8 cellular contexts compared by ENCODE assay signal in the genomic region with DNA sequence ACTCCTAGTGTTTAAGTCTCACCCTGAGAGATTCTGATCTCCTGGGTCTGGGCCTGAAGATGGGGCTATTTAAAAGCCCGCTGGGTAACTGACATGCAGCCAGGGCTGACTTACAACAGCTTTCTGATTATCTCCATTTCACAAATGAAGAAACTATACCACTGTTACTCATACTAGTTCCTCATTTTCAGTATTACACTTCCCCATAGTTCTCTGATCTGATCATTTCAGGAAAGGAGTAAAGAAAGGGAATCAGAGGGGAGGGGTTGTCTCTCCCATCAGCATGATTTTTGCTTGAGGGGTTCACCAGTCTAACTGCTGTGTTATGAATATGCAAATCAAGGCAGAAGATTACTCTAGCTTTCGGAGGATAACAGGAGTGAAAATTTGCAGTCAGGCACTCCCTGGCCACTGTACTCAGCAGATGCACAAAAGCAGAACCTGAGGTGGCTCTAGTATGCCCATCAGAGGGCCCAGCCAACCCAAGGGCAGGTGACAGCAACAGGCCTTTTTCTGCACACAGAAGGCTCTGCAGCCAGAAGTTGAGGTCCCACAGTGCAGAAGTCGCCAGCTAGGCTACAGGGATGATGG. TPM values are rescaled to one million over a fixed set of nuclear protein-coding genes. Genes with fewer than 3 reads are reported as not detected.
DNase-seq lines count a peak whose midpoint lies in the region; ATAC-seq, FAIRE-seq and TF ChIP-seq lines count a peak whose summit lies in the region.

No MANE protein-coding gene starts in this region.

- ATAC-seq in GM19467 (IDR thresholded peaks at IDR 0.05; ENCODE audit: unreplicated experiment) (peak; percentile 55), HG03442 (IDR thresholded peaks at IDR 0.05; ENCODE audit: unreplicated experiment) (peak; percentile 67)
- peak; percentile 43 for ATAC-seq in central memory CD8-positive, alpha-beta T cell (replicated peaks; ENCODE audit: extremely low read depth, poor library complexity, severe bottlenecking)

- no peaks in the 10 kb centered on the region for H3K36me3 Mint-ChIP-seq in central memory CD8-positive, alpha-beta T cell (ENCODE audit: insufficient read depth)
- no peaks in the 10 kb centered on the region for H3K36me3 Mint-ChIP-seq in MCF 10A (ENCODE audit: insufficient read depth, unreplicated experiment)

- H3K36me3 ChIP-seq in kidney (ENCODE audit: control insufficient read depth in 1 of 2, insufficient read depth in 2 of 2, low read length in 2 of 2), result no peaks in the 10 kb centered on the region

- BruUV-seq in MCF 10A (replicated peaks; lab: Mats Ljungman, UMichigan), result no TSS peak

- H3K9me3 Mint-ChIP-seq in central memory CD8-positive, alpha-beta T cell, result no peaks in the 10 kb centered on the region
- no peaks in the 10 kb centered on the region for H3K9me3 Mint-ChIP-seq in MCF 10A (ENCODE audit: unreplicated experiment)

- no peak overlapping the region for H3K9ac ChIP-seq in kidney (ENCODE audit: low read length in 2 of 2)

- no peak overlapping the region for H3K4me3 ChIP-seq in kidney (ENCODE audit: low read length in 2 of 2)

- H3K9me3 ChIP-seq in kidney (ENCODE audit: control insufficient read depth in 1 of 2, low read length in 2 of 2), result no peaks in the 10 kb centered on the region

- H3K4me1 ChIP-seq in kidney (ENCODE audit: control insufficient read depth in 1 of 2, insufficient read depth in 1 of 2, low read depth in 1 of 2, low read length in 2 of 2), result peaks cover 4 to 13% of the 10 kb centered on the region in 2 donors

- no peak for FAIRE-seq in kidney (lab: Jason Lieb, UNC)

- DNase-seq in GDM1 (lab: John Stamatoyannopoulos, UW), result peak; percentile 67
- no peak for DNase-seq in central memory CD8-positive, alpha-beta T cell (ENCODE audit: low spot score in 2 of 2)
- DNase-seq in NCI-H187 treated with DMSO at 0.1 percent for 48 hours (lab: John Stamatoyannopoulos, UW), result no peak
- no peak for DNase-seq in inferior parietal cortex (ENCODE audit: extremely low spot score)
- no peak for DNase-seq in kidney
- no peak for DNase-seq in MCF 10A (ENCODE audit: unreplicated experiment)

- TF ChIP-seq CTCF in kidney (IDR thresholded peaks at IDR 0.05; ENCODE audit: borderline replicate concordance, extremely low read depth, insufficient read depth) (no peak), MCF 10A (IDR thresholded peaks at IDR 0.05; ENCODE audit: unreplicated experiment) (no peak)

- CTCF ChIA-PET in MCF 10A (lab: Yijun Ruan, JAX), result interaction anchor here (0.6 to 0.7 kb wide), 2 partner anchors 12 to 625 kb away, joined by 3 read pairs; no protein-coding TSS in a partner anchor

- intact Hi-C loops in kidney (cut with DNase I) (no loop called here), MCF 10A (cut with micrococcal nuclease) (no loop called here)

- no peak overlapping the region for H3K27ac Mint-ChIP-seq in central memory CD8-positive, alpha-beta T cell (ENCODE audit: low read depth)
- H3K27ac Mint-ChIP-seq in MCF 10A (ENCODE audit: low read depth, unreplicated experiment), result no peak overlapping the region

- H3K27me3 Mint-ChIP-seq in central memory CD8-positive, alpha-beta T cell, result no peaks in the 10 kb centered on the region
- H3K27me3 Mint-ChIP-seq in MCF 10A (ENCODE audit: insufficient read depth, unreplicated experiment), result no peaks in the 10 kb centered on the region

- H3K4me3 Mint-ChIP-seq in central memory CD8-positive, alpha-beta T cell, result no peak overlapping the region
- no peak overlapping the region for H3K4me3 Mint-ChIP-seq in MCF 10A (ENCODE audit: unreplicated experiment)

- H3K4me1 Mint-ChIP-seq in central memory CD8-positive, alpha-beta T cell, result no peaks in the 10 kb centered on the region
- H3K4me1 Mint-ChIP-seq in MCF 10A (ENCODE audit: insufficient read depth, unreplicated experiment), result no peaks in the 10 kb centered on the region

- POLR2A ChIA-PET in MCF 10A (lab: Yijun Ruan, JAX), result interaction anchor here (0.7 to 1.6 kb wide), 2 partner anchors 14 to 54 kb away, joined by 3 read pairs; no protein-coding TSS in a partner anchor

- no peak overlapping the region for H3K27ac ChIP-seq in kidney (ENCODE audit: low read depth in 2 of 2, low read length in 2 of 2)

RNA-seq across cellular contexts. Expression of a gene that starts 59.4 kb away (rescaled TPM):
- total RNA-seq in kidney, result 3.0 TPM
- polyA plus RNA-seq in kidney (ENCODE audit: insufficient read depth, low read depth, low replicate concordance), result 3.8 TPM
- 4.6 and 6.8 TPM in 2 replicates for total RNA-seq in MCF 10A (2022)
